Comparison of ENCODE assay signal across 11 cellular contexts in the genomic region with DNA sequence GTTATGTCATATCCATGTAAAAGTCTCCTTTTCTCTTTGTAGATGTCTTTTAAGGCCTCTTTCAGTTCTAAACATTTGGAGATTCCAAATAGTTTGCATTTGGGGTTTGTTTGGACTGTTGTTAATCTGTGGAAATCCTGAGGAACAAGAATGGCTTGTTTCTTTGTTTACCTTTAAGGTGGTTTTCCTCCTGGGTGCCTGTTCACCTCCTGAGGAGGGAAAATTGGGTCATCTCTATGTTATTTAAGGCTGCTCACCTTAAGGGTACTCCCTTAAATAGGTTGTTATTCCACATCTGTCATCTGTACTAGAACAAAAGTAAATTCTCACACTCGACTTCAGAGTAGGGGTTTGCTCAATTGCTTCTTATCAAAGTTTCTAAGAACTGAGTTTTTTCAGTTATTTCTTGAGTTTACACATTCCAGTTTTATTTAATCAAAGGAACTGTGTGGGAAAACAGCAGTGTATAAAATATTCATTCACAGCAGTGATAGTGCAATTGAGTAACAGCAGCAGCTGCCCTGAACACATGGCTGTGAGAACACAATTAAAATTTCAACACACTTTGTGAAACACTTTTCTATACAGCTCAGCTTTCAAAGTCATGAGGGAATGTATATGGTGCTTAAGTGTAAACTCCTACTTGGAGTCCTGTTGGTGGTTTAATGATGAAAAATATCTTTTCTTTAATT.
DNase-seq lines count a peak whose midpoint lies in the region; ATAC-seq, FAIRE-seq and TF ChIP-seq lines count a peak whose summit lies in the region.
"Had no signal": no experiment of that assay in that cellular context is flagged by ENCODE, and none has a peak within 500 bp of the region (broad histone marks: within the 10 kb centered on the region; RNA-seq: fewer than 3 reads in every experiment).

No MANE protein-coding gene starts in this region.

- no peak for ATAC-seq in activated CD8-positive, alpha-beta T cell treated with anti-CD3 and anti-CD28 coated beads, Interleukin-2, amount 10 ng/mL, durations not matched to agents 7 days and 5 days

- no peaks in the 10 kb centered on the region for H3K27me3 Mint-ChIP-seq in Calu3 (ENCODE audit: unreplicated experiment)
- H3K27me3 Mint-ChIP-seq in activated CD8-positive, alpha-beta T cell treated with anti-CD3 and anti-CD28 coated beads, Interleukin-2, amount 10 ng/mL, durations not matched to agents 7 days and 5 days (ENCODE audit: low read depth): peaks cover 2% of the 10 kb centered on the region

- H3K9me3 ChIP-seq in esophagus muscularis mucosa (no peaks in the 10 kb centered on the region), parathyroid adenoma (ENCODE audit: control insufficient read depth, low read length) (no peaks in the 10 kb centered on the region)

- H3K36me3 ChIP-seq in esophagus muscularis mucosa (no peaks in the 10 kb centered on the region), parathyroid adenoma (ENCODE audit: control insufficient read depth, insufficient read depth, low read length) (no peaks in the 10 kb centered on the region)

- H3K27ac Mint-ChIP-seq in Calu3 (ENCODE audit: unreplicated experiment): peak overlapping the region; percentile 94
- H3K27ac Mint-ChIP-seq in activated CD8-positive, alpha-beta T cell treated with anti-CD3 and anti-CD28 coated beads, Interleukin-2, amount 10 ng/mL, durations not matched to agents 7 days and 5 days: no peak overlapping the region
- H3K27ac Mint-ChIP-seq: immature natural killer cell had no signal

- peak overlapping the region in 3 of 4 donors; percentile 20 to 30 (median 28) for H3K27ac ChIP-seq in esophagus muscularis mucosa (replicated peaks in 1 of 4)
- H3K27ac ChIP-seq in parathyroid adenoma: no peak overlapping the region

- no peaks in the 10 kb centered on the region for H3K79me2 ChIP-seq in parathyroid adenoma

- H3K4me3 Mint-ChIP-seq in Calu3 (ENCODE audit: low read depth, unreplicated experiment): peak overlapping the region; percentile 55
- H3K4me3 Mint-ChIP-seq in activated CD8-positive, alpha-beta T cell treated with anti-CD3 and anti-CD28 coated beads, Interleukin-2, amount 10 ng/mL, durations not matched to agents 7 days and 5 days: no peak overlapping the region
- H3K4me3 Mint-ChIP-seq: immature natural killer cell had no signal

- no peak for FAIRE-seq in H54 (lab: Jason Lieb, UNC)

- peaks cover 8% of the 10 kb centered on the region for H3K36me3 Mint-ChIP-seq in Calu3 (ENCODE audit: insufficient read depth, unreplicated experiment)
- no peaks in the 10 kb centered on the region for H3K36me3 Mint-ChIP-seq in activated CD8-positive, alpha-beta T cell treated with anti-CD3 and anti-CD28 coated beads, Interleukin-2, amount 10 ng/mL, durations not matched to agents 7 days and 5 days (ENCODE audit: low read depth)

- H2AFZ ChIP-seq in parathyroid adenoma: no peak overlapping the region

- H3K4me1 Mint-ChIP-seq in Calu3 (ENCODE audit: low read depth, unreplicated experiment): peaks cover 35% of the 10 kb centered on the region
- H3K4me1 Mint-ChIP-seq in activated CD8-positive, alpha-beta T cell treated with anti-CD3 and anti-CD28 coated beads, Interleukin-2, amount 10 ng/mL, durations not matched to agents 7 days and 5 days (ENCODE audit: low read depth): no peaks in the 10 kb centered on the region
- H3K4me1 Mint-ChIP-seq: immature natural killer cell had no signal

- no peak overlapping the region for H3K9ac ChIP-seq in parathyroid adenoma

- peak overlapping the region; percentile 18 for H3K4me2 ChIP-seq in parathyroid adenoma (ENCODE audit: low read length)

- TF ChIP-seq CTCF in Calu3 (IDR thresholded peaks at IDR 0.05; ENCODE audit: unreplicated experiment) (no peak), esophagus muscularis mucosa (IDR thresholded peaks at IDR 0.05) (no peak), parathyroid adenoma (IDR thresholded peaks at IDR 0.05) (no peak)

- DNase-seq in Calu3 (peak; percentile 15), NCI-H69 (lab: John Stamatoyannopoulos, UW) (peak; percentile 3), esophagus muscularis mucosa (ENCODE audit: extremely low spot score) (no peak), H54 (ENCODE audit: insufficient read length, low spot score) (no peak), GM19238 (ENCODE audit: insufficient read length, low spot score) (no peak), cerebellar cortex (ENCODE audit: low spot score) (no peak)
- DNase-seq in activated CD8-positive, alpha-beta T cell treated with anti-CD3 and anti-CD28 coated beads, Interleukin-2, amount 10 ng/mL, durations not matched to agents 7 days and 5 days: no peak
- DNase-seq: activated gamma-delta T cell, immature natural killer cell, NCI-H1105 treated with DMSO at 0.1 percent for 48 hours had no signal

- WGBS in esophagus muscularis mucosa: 39% methylated on average over 1 of the region's 1 CpG

- no peaks in the 10 kb centered on the region for H3K27me3 ChIP-seq in esophagus muscularis mucosa
- no peaks in the 10 kb centered on the region for H3K27me3 ChIP-seq in parathyroid adenoma (ENCODE audit: control insufficient read depth, insufficient read depth, low read length)

- TF ChIP-seq POLR2A in esophagus muscularis mucosa (IDR thresholded peaks at IDR 0.05; ENCODE audit: low read depth) (no peak), H54 (IDR thresholded peaks at IDR 0.05; ENCODE audit: low read depth, low read length) (no peak)

- POLR2A ChIA-PET in activated CD8-positive, alpha-beta T cell treated with anti-CD3 and anti-CD28 coated beads, Interleukin-2, amount 10 ng/mL, durations not matched to agents 7 days and 5 days (lab: Charles Lee): no interaction called here

- no TSS peak for BruUV-seq in Calu3 (replicated peaks; lab: Mats Ljungman, UMichigan)

- intact Hi-C loops in Calu3 (cut with micrococcal nuclease; ENCODE audit: unreplicated experiment) (loop anchor here (5.0 kb wide), 1 partner anchor 46 kb away; no protein-coding TSS in a partner anchor), esophagus muscularis mucosa (cut with DNase I) (loop anchor here (5.0 kb wide), 1 partner anchor 59 kb away; no protein-coding TSS in a partner anchor)

- peaks cover 30 to 46% (median 33%) of the 10 kb centered on the region in 4 donors for H3K4me1 ChIP-seq in esophagus muscularis mucosa
- H3K4me1 ChIP-seq in parathyroid adenoma: no peaks in the 10 kb centered on the region

- CTCF ChIA-PET in Calu3 (lab: Charles Lee): no interaction called here
- CTCF ChIA-PET in activated CD8-positive, alpha-beta T cell treated with anti-CD3 and anti-CD28 coated beads, Interleukin-2, amount 10 ng/mL, durations not matched to agents 7 days and 5 days (lab: Charles Lee): no interaction called here

- no peaks in the 10 kb centered on the region for H3K9me3 Mint-ChIP-seq in Calu3 (ENCODE audit: low read depth, unreplicated experiment)
- H3K9me3 Mint-ChIP-seq in activated CD8-positive, alpha-beta T cell treated with anti-CD3 and anti-CD28 coated beads, Interleukin-2, amount 10 ng/mL, durations not matched to agents 7 days and 5 days (ENCODE audit: insufficient read depth): no peaks in the 10 kb centered on the region

- TF ChIP-seq EP300 in esophagus muscularis mucosa (IDR thresholded peaks at IDR 0.05): no peak

- H3K4me3 ChIP-seq in esophagus muscularis mucosa: no peak overlapping the region
- no peak overlapping the region for H3K4me3 ChIP-seq in parathyroid adenoma (ENCODE audit: low read depth, low read length)

Comparison
In these comparisons a context has a peak if more than half of its experiments do, and no peak if none do; other contexts are left out.
1. DNase-seq: peak in Calu3 (single experiment) and NCI-H69 (single experiment); none in esophagus muscularis mucosa (single experiment), H54 (single experiment), GM19238 (single experiment), cerebellar cortex (single experiment) and activated CD8-positive, alpha-beta T cell treated with anti-CD3 and anti-CD28 coated beads, Interleukin-2, amount 10 ng/mL, durations not matched to agents 7 days and 5 days (single experiment).